8 cellular contexts compared by ENCODE assay signal in the genomic region with DNA sequence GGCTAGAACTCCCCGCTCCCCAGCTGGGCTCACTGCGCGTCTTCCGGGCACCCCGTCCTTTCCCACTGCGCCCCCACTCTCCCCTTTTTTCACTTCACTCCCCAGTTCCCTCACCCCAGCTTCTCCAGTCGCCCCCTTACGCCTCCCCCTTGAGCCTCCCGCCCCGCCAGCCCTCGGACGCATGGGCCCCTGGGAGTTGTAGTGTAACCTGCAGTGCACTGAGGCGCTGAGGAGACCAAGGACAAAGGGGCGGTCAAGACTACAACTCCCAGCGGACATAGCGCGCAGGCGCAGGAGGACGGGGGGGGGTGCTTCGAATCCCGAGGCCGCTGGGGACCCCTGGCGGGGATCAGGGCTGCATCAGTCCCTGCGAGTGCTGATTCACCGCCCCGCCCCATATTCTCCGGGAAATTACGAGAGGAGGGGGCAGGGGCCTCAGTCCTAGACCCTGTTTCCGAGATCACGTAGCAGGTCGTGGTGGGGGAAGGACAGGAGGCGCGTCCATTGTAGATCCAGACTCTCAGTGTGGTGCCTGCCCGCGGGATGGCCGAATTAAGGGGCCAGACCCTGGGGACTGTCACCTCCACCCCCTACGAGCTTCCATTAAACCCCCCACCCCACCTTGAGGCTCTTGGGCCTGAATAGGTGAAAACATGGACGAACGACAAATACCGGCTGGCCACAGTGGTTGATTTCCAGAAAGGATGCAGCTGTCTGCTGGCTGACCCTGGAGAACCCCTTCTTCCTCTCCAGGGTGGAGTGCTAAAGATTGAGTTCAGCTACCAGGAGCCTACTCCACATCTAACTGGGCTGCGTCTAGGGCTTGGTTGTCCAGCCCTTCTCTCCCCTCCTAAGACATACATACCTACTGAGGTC. TPM values are rescaled to one million over a fixed set of nuclear protein-coding genes. Genes with fewer than 3 reads are reported as not detected.
DNase-seq lines count a peak whose midpoint lies in the region; ATAC-seq, FAIRE-seq and TF ChIP-seq lines count a peak whose summit lies in the region.

No MANE protein-coding gene starts in this region.

- H3K4me2 ChIP-seq in OCI-LY1 (ENCODE audit: low read length), result peak overlapping the region; percentile 78
- H3K4me2 ChIP-seq in endothelial cell of umbilical vein (ENCODE audit: insufficient read depth, low read length), result peak overlapping the region; percentile 19

- peak; percentile 83 for ATAC-seq in GM21528 (IDR thresholded peaks at IDR 0.05; ENCODE audit: low FRiP score, unreplicated experiment)

- H3K36me3 ChIP-seq in OCI-LY1 (ENCODE audit: insufficient read depth, low read length) (peaks cover 38% of the 10 kb centered on the region), endothelial cell of umbilical vein (ENCODE audit: control insufficient read depth in 2 of 2, extremely low read depth in 1 of 2, insufficient read depth in 2 of 2, low read length in 2 of 2) (peaks cover 0 to 3% of the 10 kb centered on the region in 2 experiments)

- H3K9me2 ChIP-seq in OCI-LY1 (ENCODE audit: low read depth, low read length), result no peaks in the 10 kb centered on the region

- dilution Hi-C loops in endothelial cell of umbilical vein (cut with MboI; ENCODE audit: extremely low pct_ligation_motif_present, low sequenced_read_pairs), result no loop called here

- H3K27me3 ChIP-seq in OCI-LY1 (ENCODE audit: insufficient read depth, low read length), result no peaks in the 10 kb centered on the region
- H3K27me3 ChIP-seq in endothelial cell of umbilical vein (ENCODE audit: control insufficient read depth in 2 of 2, insufficient read depth in 2 of 2, low read length in 2 of 2), result no peaks in the 10 kb centered on the region

- no peaks in the 10 kb centered on the region for H3K9me1 ChIP-seq in endothelial cell of umbilical vein (replicated peaks; ENCODE audit: control insufficient read depth, extremely low read depth, insufficient read depth, low read length)

- CTCF ChIA-PET in endothelial cell of umbilical vein (lab: Charles Lee), result interaction anchor here (1.1 to 2.5 kb wide), 12 partner anchors 10 to 181 kb away, joined by 3 to 10 read pairs (median 4); no protein-coding TSS in a partner anchor

- DNase-seq in DMS 273 treated with DMSO at 0.1 percent for 48 hours (lab: John Stamatoyannopoulos, UW), result peak; percentile 98
- DNase-seq in HuH-7.5 (ENCODE audit: low spot score), result peak; percentile 83
- DNase-seq in activated T-cell treated with anti-CD3 and anti-CD28 coated beads for 1 hour (ENCODE audit: low read depth), result peak; percentile 87
- peak; percentile 98 for DNase-seq in endothelial cell of umbilical vein (ENCODE audit: low read depth, low spot score)
- DNase-seq in middle frontal gyrus (ENCODE audit: extremely low spot score, low spot score), result peak; percentile 94
- DNase-seq in stimulated activated CD8-positive, alpha-beta memory T cell treated with anti-CD3 and anti-CD28 coated beads, Interleukin-2, amount 100 ng/mL, for 48 hours (ENCODE audit: low read depth in 2 of 2), result peak; percentile 86 to 89

- BruUV-seq in endothelial cell of umbilical vein (replicated peaks; lab: Mats Ljungman, UMichigan), result TSS peak; percentile 87

- TF ChIP-seq CTCF in OCI-LY1 (IDR thresholded peaks at IDR 0.05; ENCODE audit: low read length) (peak; percentile 89), endothelial cell of umbilical vein (IDR thresholded peaks at IDR 0.05; ENCODE audit: extremely low read depth in 1 of 2, insufficient read depth in 1 of 2, low read depth in 1 of 2, low read length in 2 of 2) (peak; percentile 73 to 88)

- H2AFZ ChIP-seq in OCI-LY1 (ENCODE audit: low read length), result peak overlapping the region; percentile 23
- peak overlapping the region; percentile 75 for H2AFZ ChIP-seq in endothelial cell of umbilical vein (ENCODE audit: low read depth, low read length)

- H3K9me3 ChIP-seq in OCI-LY1 (ENCODE audit: low read length) (0 out of 2 replicates have a peak, but pooled peaks cover 3% of the 10 kb centered on the region), endothelial cell of umbilical vein (replicated peaks; ENCODE audit: control insufficient read depth, insufficient read depth, low read length) (no peaks in the 10 kb centered on the region)

- peaks cover 32% of the 10 kb centered on the region for H3K4me1 ChIP-seq in OCI-LY1 (ENCODE audit: insufficient read depth, low read length, severe bottlenecking)
- H3K4me1 ChIP-seq in endothelial cell of umbilical vein (ENCODE audit: control insufficient read depth, extremely low read depth, insufficient read depth, low read length), result peaks cover 32% of the 10 kb centered on the region

- FAIRE-seq in endothelial cell of umbilical vein (lab: Jason Lieb, UNC), result peak; percentile 93

- H3K9ac ChIP-seq in OCI-LY1 (ENCODE audit: low read length) (peak overlapping the region; percentile 96), endothelial cell of umbilical vein (replicated peaks; ENCODE audit: extremely low read depth, insufficient read depth, low read length) (peak overlapping the region; percentile 96)

- H3K4me3 ChIP-seq in OCI-LY1 (ENCODE audit: low read depth, low read length, poor library complexity, severe bottlenecking) (peak overlapping the region; percentile 96), endothelial cell of umbilical vein (replicated peaks in 1 of 3; ENCODE audit: insufficient read depth in 1 of 3, low read depth in 1 of 3, low read length in 3 of 3) (peak overlapping the region; percentile 45 to 91 (median 49))

- H3K27ac ChIP-seq in OCI-LY1 (ENCODE audit: low read depth, low read length, poor library complexity, severe bottlenecking) (peak overlapping the region; percentile 53), endothelial cell of umbilical vein (ENCODE audit: insufficient read depth, low read depth, low read length) (peak overlapping the region; percentile 92)

- H4K20me1 ChIP-seq in OCI-LY1 (ENCODE audit: insufficient read depth, low read length) (no peaks in the 10 kb centered on the region; the same call in 1 of the 2 replicates), endothelial cell of umbilical vein (replicated peaks; ENCODE audit: control insufficient read depth, extremely low read depth, insufficient read depth, low read length) (peaks cover 23% of the 10 kb centered on the region)

- peak; percentile 51 for TF ChIP-seq POLR2A in endothelial cell of umbilical vein (IDR thresholded peaks at IDR 0.05; ENCODE audit: low read depth, low read length)

- intact Hi-C loops in endothelial cell of umbilical vein (cut with micrococcal nuclease), result loop anchor here (1.0 to 2.0 kb wide), 7 partner anchors 33 to 181 kb away; no protein-coding TSS in a partner anchor

- H3F3A ChIP-seq in OCI-LY1 (ENCODE audit: insufficient read depth, low read length), result no peaks in the 10 kb centered on the region

- H3K79me2 ChIP-seq in OCI-LY1 (ENCODE audit: insufficient read depth, low read length), result peaks cover 43% of the 10 kb centered on the region
- peaks cover 44% of the 10 kb centered on the region for H3K79me2 ChIP-seq in endothelial cell of umbilical vein (ENCODE audit: control insufficient read depth, insufficient read depth, low read length)

- POLR2A ChIA-PET in endothelial cell of umbilical vein (lab: Charles Lee), result interaction anchor here (0.8 to 1.9 kb wide), 4 partner anchors 32 to 67 kb away, joined by 4 to 11 read pairs (median 6); no protein-coding TSS in a partner anchor

TF ChIP-seq in endothelial cell of umbilical vein, 7 proteins besides CTCF, POLR2A, EP300 and RAD21:
- no peak for TF ChIP-seq GATA2 (IDR thresholded peaks at IDR 0.05; ENCODE audit: insufficient read depth, insufficient read length, low read depth, low read length)
- no peak for TF ChIP-seq EZH2 (IDR thresholded peaks at IDR 0.05; ENCODE audit: borderline replicate concordance, low read depth, low read length, severe bottlenecking)
- no peak for TF ChIP-seq MYC (IDR thresholded peaks at IDR 0.05; ENCODE audit: low read depth, low read length)
- TF ChIP-seq FOS (IDR thresholded peaks at IDR 0.05; ENCODE audit: borderline replicate concordance, insufficient read depth, low read length), result peak; percentile 77
- TF ChIP-seq JUN (IDR thresholded peaks at IDR 0.05; ENCODE audit: borderline replicate concordance, insufficient read depth, insufficient read length, low read depth), result no peak
- TF ChIP-seq, protein P1, sequence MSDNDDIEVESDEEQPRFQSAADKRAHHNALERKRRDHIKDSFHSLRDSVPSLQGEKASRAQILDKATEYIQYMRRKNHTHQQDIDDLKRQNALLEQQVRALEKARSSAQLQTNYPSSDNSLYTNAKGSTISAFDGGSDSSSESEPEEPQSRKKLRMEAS (IDR thresholded peaks at IDR 0.05; ENCODE audit: insufficient read depth, insufficient read length), result no peak
- peak; percentile 49 for TF ChIP-seq POLR2AphosphoS5 (IDR thresholded peaks at IDR 0.05; ENCODE audit: insufficient read depth, low read depth, low read length)

RNA-seq across cellular contexts. Expression of gene YWHAG, which starts 0.6 kb away (rescaled TPM):
- 199 and 205 TPM in 2 replicates for total RNA-seq in endothelial cell of umbilical vein
- 41.3 and 55.6 TPM in 2 replicates for polyA plus RNA-seq in endothelial cell of umbilical vein
- 62.4 and 66.2 TPM in 2 replicates for polyA plus RNA-seq in endothelial cell of umbilical vein (2011; cell fraction: cytosol; rRNA removed)
- 38.7 and 46.1 TPM in 2 replicates for polyA plus RNA-seq in endothelial cell of umbilical vein (2011; cell fraction: nucleus; rRNA removed)
- 145 and 187 TPM in 2 replicates for polyA plus RNA-seq in endothelial cell of umbilical vein (2012)
- 94.8 and 112 TPM in 2 replicates for polyA minus RNA-seq in endothelial cell of umbilical vein
- polyA minus RNA-seq in endothelial cell of umbilical vein (2011; cell fraction: cytosol; rRNA and poly(A)+ RNA removed), result 82.6 TPM
- polyA minus RNA-seq in endothelial cell of umbilical vein (2011; cell fraction: nucleus; rRNA and poly(A)+ RNA removed), result 34.6 and 36.4 TPM in 2 replicates

RNA-seq across cellular contexts. Expression of gene SSC4D, which starts 50.1 kb away (rescaled TPM):
- 0.39 and 0.46 TPM in 2 replicates for total RNA-seq in endothelial cell of umbilical vein
- polyA plus RNA-seq in endothelial cell of umbilical vein, result 0.88 and 1.1 TPM in 2 replicates
- 0.59 TPM in 2 replicates for polyA plus RNA-seq in endothelial cell of umbilical vein (2011; cell fraction: cytosol; rRNA removed)
- 0.26 and 0.38 TPM in 2 replicates for polyA plus RNA-seq in endothelial cell of umbilical vein (2011; cell fraction: nucleus; rRNA removed)
- polyA plus RNA-seq in endothelial cell of umbilical vein (2012), result 0.37 and 0.68 TPM in 2 replicates
- 0.30 and 0.53 TPM in 2 replicates for polyA minus RNA-seq in endothelial cell of umbilical vein
- polyA minus RNA-seq in endothelial cell of umbilical vein (2011; cell fraction: cytosol; rRNA and poly(A)+ RNA removed), result 1.7 TPM
- not detected in 2 replicates for polyA minus RNA-seq in endothelial cell of umbilical vein (2011; cell fraction: nucleus; rRNA and poly(A)+ RNA removed)

RNA-seq across cellular contexts. Expression of gene HSPB1, which starts 56.9 kb away (rescaled TPM):
- 1,711 and 1,748 TPM in 2 replicates for total RNA-seq in endothelial cell of umbilical vein
- 3,130 and 5,305 TPM in 2 replicates for polyA plus RNA-seq in endothelial cell of umbilical vein
- polyA plus RNA-seq in endothelial cell of umbilical vein (2011; cell fraction: cytosol; rRNA removed), result 1,445 and 1,938 TPM in 2 replicates
- polyA plus RNA-seq in endothelial cell of umbilical vein (2011; cell fraction: nucleus; rRNA removed), result 390 and 520 TPM in 2 replicates
- 685 and 1,218 TPM in 2 replicates for polyA plus RNA-seq in endothelial cell of umbilical vein (2012)
- polyA minus RNA-seq in endothelial cell of umbilical vein, result 292 and 359 TPM in 2 replicates
- polyA minus RNA-seq in endothelial cell of umbilical vein (2011; cell fraction: cytosol; rRNA and poly(A)+ RNA removed), result 138 TPM
- polyA minus RNA-seq in endothelial cell of umbilical vein (2011; cell fraction: nucleus; rRNA and poly(A)+ RNA removed), result 63.3 and 204 TPM in 2 replicates

Comparison
In these comparisons a context has a peak if more than half of its experiments do, and no peak if none do; other contexts are left out.
1. Peak in every context shown above with its lines: DNase-seq, ATAC-seq, H3K4me3 ChIP-seq and H3K27ac ChIP-seq.